ENCODE assay signal across 1 cellular context in the genomic region with DNA sequence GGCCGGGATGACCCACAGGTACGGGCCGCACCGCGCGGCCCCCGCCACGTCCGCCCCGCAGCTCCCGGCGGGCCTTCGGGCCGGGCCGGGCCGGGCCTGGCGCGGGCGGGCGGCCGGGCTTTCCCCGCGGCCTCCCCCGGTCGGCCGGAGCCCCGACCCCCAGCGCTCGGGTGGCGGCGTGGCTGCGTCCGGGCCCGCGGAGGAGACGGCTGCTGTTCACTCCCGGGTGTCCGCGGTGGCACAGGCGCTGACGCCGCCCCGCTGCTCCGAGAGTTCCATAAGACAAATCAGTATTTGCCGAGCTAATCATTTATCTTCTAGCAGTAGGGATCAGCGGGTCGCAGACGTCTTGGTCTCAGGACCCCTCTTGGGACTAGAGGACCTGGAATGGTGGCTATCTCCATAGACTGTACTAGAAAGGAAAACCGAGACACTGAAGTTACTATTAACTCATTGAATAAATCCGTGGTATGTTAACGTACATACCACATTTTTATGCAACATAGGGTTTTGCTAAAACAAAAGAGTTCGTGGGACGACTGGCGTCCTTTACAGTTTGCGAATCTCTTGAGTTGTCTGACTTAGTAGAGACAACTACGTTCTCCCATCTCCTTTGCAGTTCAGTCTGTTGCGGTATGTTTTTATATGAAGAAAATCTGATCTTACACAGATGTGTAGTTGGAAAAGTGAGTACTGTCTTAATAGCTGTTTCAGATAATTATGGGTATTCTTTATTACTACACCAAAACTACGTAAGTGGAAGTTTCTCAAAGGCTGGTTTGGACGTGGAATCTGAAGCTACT.
A peak's percentile ranks its signal among the peaks of the same experiment; 100 is the strongest.
TF ChIP-seq lines count a peak whose summit lies in the region.

No MANE protein-coding gene starts in this region.

TF ChIP-seq in H1, 55 proteins besides CTCF, POLR2A, EP300 and RAD21:
- no peak for TF ChIP-seq ATF3 (IDR thresholded peaks at IDR 0.05; ENCODE audit: insufficient read depth, low read depth, low read length)
- 0 out of 2 replicates have a peak, but pooled peaks have one; percentile 14 for TF ChIP-seq MAFK (IDR thresholded peaks at IDR 0.05; ENCODE audit: low read depth, low read length)
- no peak for TF ChIP-seq ASH2L (IDR thresholded peaks at IDR 0.05; ENCODE audit: low read length)
- peak; percentile 3; the same call in 1 of the 2 replicates for TF ChIP-seq RBBP5 (IDR thresholded peaks at IDR 0.05; ENCODE audit: borderline replicate concordance, low read depth, low read length)
- no peak for TF ChIP-seq CBX8 (IDR thresholded peaks at IDR 0.05; ENCODE audit: borderline replicate concordance, low read depth, low read length)
